Comparison of ENCODE assay signal across 1 cellular context in genomic region chr9:133238851-133239532, GRCh38.
A peak's percentile ranks its signal among the peaks of the same experiment; 100 is the strongest.
TF ChIP-seq lines count a peak whose summit lies in the region.

No MANE protein-coding gene starts in this region.

TF ChIP-seq in WTC11, 78 proteins besides CTCF, POLR2A, EP300 and RAD21 (continued from another document):
- TF ChIP-seq, protein P1, sequence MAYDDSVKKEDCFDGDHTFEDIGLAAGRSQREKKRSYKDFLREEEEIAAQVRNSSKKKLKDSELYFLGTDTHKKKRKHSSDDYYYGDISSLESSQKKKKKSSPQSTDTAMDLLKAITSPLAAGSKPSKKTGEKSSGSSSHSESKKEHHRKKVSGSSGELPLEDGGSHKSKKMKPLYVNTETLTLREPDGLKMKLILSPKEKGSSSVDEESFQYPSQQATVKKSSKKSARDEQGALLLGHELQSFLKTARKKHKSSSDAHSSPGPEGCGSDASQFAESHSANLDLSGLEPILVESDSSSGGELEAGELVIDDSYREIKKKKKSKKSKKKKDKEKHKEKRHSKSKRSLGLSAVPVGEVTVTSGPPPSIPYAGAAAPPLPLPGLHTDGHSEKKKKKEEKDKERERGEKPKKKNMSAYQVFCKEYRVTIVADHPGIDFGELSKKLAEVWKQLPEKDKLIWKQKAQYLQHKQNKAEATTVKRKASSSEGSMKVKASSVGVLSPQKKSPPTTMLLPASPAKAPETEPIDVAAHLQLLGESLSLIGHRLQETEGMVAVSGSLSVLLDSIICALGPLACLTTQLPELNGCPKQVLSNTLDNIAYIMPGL (CRISPR knock-in tag; IDR thresholded peaks at IDR 0.05), result peak; percentile 73; the same call in 1 of the 2 replicates
- TF ChIP-seq, protein P2, sequence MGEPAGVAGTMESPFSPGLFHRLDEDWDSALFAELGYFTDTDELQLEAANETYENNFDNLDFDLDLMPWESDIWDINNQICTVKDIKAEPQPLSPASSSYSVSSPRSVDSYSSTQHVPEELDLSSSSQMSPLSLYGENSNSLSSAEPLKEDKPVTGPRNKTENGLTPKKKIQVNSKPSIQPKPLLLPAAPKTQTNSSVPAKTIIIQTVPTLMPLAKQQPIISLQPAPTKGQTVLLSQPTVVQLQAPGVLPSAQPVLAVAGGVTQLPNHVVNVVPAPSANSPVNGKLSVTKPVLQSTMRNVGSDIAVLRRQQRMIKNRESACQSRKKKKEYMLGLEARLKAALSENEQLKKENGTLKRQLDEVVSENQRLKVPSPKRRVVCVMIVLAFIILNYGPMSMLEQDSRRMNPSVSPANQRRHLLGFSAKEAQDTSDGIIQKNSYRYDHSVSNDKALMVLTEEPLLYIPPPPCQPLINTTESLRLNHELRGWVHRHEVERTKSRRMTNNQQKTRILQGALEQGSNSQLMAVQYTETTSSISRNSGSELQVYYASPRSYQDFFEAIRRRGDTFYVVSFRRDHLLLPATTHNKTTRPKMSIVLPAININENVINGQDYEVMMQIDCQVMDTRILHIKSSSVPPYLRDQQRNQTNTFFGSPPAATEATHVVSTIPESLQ (CRISPR knock-in tag; IDR thresholded peaks at IDR 0.05), result no peak
- TF ChIP-seq ZNF423 (CRISPR knock-in tag; IDR thresholded peaks at IDR 0.05) (peak; percentile 77), TEAD1 (CRISPR knock-in tag; IDR thresholded peaks at IDR 0.05) (peak; percentile 50; the same call in 1 of the 2 replicates)
